1 cellular context compared by ENCODE assay signal in the genomic region with DNA sequence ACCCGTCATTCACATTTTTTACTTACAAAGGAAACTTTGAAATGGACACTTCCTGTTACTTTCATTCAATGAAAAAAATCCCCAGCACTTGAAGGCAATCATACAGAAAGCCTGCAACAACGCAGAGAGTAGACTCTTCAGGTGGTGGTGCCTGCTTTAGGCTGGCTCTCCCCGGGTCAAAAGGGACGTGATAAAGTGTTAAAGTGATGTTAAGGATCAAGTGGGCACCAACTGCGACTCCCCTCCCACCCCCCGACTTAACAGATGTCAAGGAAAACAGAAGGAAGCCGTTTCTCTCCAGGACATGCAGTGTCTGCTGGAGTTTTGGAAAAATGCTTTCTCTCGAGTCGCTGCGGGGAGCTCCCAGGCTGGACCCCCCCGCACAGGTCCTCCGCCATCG.
TF ChIP-seq lines count a peak whose summit lies in the region.

No MANE protein-coding gene starts in this region.

TF ChIP-seq in WTC11, 78 proteins besides CTCF, POLR2A, EP300 and RAD21 (continued from another document):
- TF ChIP-seq, protein P1, sequence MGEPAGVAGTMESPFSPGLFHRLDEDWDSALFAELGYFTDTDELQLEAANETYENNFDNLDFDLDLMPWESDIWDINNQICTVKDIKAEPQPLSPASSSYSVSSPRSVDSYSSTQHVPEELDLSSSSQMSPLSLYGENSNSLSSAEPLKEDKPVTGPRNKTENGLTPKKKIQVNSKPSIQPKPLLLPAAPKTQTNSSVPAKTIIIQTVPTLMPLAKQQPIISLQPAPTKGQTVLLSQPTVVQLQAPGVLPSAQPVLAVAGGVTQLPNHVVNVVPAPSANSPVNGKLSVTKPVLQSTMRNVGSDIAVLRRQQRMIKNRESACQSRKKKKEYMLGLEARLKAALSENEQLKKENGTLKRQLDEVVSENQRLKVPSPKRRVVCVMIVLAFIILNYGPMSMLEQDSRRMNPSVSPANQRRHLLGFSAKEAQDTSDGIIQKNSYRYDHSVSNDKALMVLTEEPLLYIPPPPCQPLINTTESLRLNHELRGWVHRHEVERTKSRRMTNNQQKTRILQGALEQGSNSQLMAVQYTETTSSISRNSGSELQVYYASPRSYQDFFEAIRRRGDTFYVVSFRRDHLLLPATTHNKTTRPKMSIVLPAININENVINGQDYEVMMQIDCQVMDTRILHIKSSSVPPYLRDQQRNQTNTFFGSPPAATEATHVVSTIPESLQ (CRISPR knock-in tag; IDR thresholded peaks at IDR 0.05), result no peak
